ENCODE assay signal across 10 cellular contexts in genomic region chr1:219555031-219555667, GRCh38. TPM values are rescaled to one million over a fixed set of nuclear protein-coding genes. Genes with fewer than 3 reads are reported as not detected.
A peak's percentile ranks its signal among the peaks of the same experiment; 100 is the strongest.
DNase-seq lines count a peak whose midpoint lies in the region; ATAC-seq and TF ChIP-seq lines count a peak whose summit lies in the region.
"Had no signal": no experiment of that assay in that cellular context is flagged by ENCODE, and none has a peak within 500 bp of the region (broad histone marks: within the 10 kb centered on the region; RNA-seq: fewer than 3 reads in every experiment).

No MANE protein-coding gene starts in this region.

- H3K27me3 ChIP-seq in HUES48 (ENCODE audit: control insufficient read depth, insufficient read depth, low read length) = no peaks in the 10 kb centered on the region
- no peaks in the 10 kb centered on the region for H3K27me3 ChIP-seq in brain microvascular endothelial cell (replicated peaks)
- H3K27me3 ChIP-seq: uterus had no signal

- H3K4me3 ChIP-seq in HUES48 (ENCODE audit: low read depth, low read length) (no peak overlapping the region), brain microvascular endothelial cell (ENCODE audit: low read depth, low read length) (no peak overlapping the region)
- H3K4me3 ChIP-seq: mucosa of descending colon, uterus had no signal

- ATAC-seq in GM18867 (IDR thresholded peaks at IDR 0.05; ENCODE audit: unreplicated experiment) = no peak
- no peak for ATAC-seq in HG03571 (IDR thresholded peaks at IDR 0.05; ENCODE audit: unreplicated experiment)
- ATAC-seq: mucosa of descending colon had no signal

- H3K27ac ChIP-seq in HUES48 (ENCODE audit: low read depth, low read length) (peak overlapping the region; percentile 75), brain microvascular endothelial cell (no peak overlapping the region)
- H3K27ac ChIP-seq: uterus had no signal

- in situ Hi-C loops in brain microvascular endothelial cell (cut with HindIII; ENCODE audit: low pct_ligation_motif_present, low sequenced_read_pairs) = no loop called here
- in situ Hi-C loops in G401 (cut with HindIII; ENCODE audit: low sequenced_read_pairs) = no loop called here

- H3K9me3 ChIP-seq in HUES48 (ENCODE audit: control insufficient read depth, insufficient read depth, low read length) = no peaks in the 10 kb centered on the region
- H3K9me3 ChIP-seq: mucosa of descending colon, uterus had no signal

- peak; percentile 15 for DNase-seq in AG08396 (ENCODE audit: low spot score)
- peak; percentile 58 for DNase-seq in brain microvascular endothelial cell
- DNase-seq in left kidney (ENCODE audit: low read depth, low spot score) = peak; percentile 33
- DNase-seq in G401 (ENCODE audit: low spot score) = no peak
- no peak for DNase-seq in NCI-H510A (lab: John Stamatoyannopoulos, UW)
- DNase-seq: mucosa of descending colon had no signal

- peaks cover 23% of the 10 kb centered on the region for H3K4me1 ChIP-seq in HUES48 (ENCODE audit: control insufficient read depth, insufficient read depth, low read length)
- H3K4me1 ChIP-seq: uterus had no signal

- no peaks in the 10 kb centered on the region for H3K36me3 ChIP-seq in HUES48 (ENCODE audit: control insufficient read depth, insufficient read depth, low read length)
- no peaks in the 10 kb centered on the region for H3K36me3 ChIP-seq in brain microvascular endothelial cell (replicated peaks)
- H3K36me3 ChIP-seq: uterus had no signal

- no peak overlapping the region for H3K9ac ChIP-seq in HUES48 (ENCODE audit: low read depth, low read length)

- TF ChIP-seq CTCF in brain microvascular endothelial cell (IDR thresholded peaks at IDR 0.05; ENCODE audit: low read depth, low read length, missing control alignments) = no peak

RNA-seq across cellular contexts. Expression of gene ZC3H11B, which starts 57.8 kb away (rescaled TPM):
- not detected in 2 replicates for total RNA-seq in G401 (2014; rRNA removed; shearing (Covaris generic))
- total RNA-seq: mucosa of descending colon had no signal

Comparison
In these comparisons a context has a peak if more than half of its experiments do, and no peak if none do; other contexts are left out.
1. DNase-seq: peak in AG08396 (single experiment), brain microvascular endothelial cell (single experiment) and left kidney (single experiment); none in G401 (single experiment) and NCI-H510A (single experiment).